12 cellular contexts compared by ENCODE assay signal in genomic region chrX:112867570-112867969, GRCh38. TPM values are rescaled to one million over a fixed set of nuclear protein-coding genes. Genes with fewer than 3 reads are reported as not detected.
DNase-seq lines count a peak whose midpoint lies in the region; ATAC-seq, FAIRE-seq and TF ChIP-seq lines count a peak whose summit lies in the region.
"Had no signal": no experiment of that assay in that cellular context is flagged by ENCODE, and none has a peak within 500 bp of the region (broad histone marks: within the 10 kb centered on the region; RNA-seq: fewer than 3 reads in every experiment).

No MANE protein-coding gene starts in this region.

- H3K4me3 ChIP-seq in SK-N-SH (ENCODE audit: low read depth in 2 of 2, low read length in 1 of 2): no peak overlapping the region
- no peak overlapping the region for H3K4me3 ChIP-seq in NT2/D1 (ENCODE audit: insufficient read length, low read depth)
- H3K4me3 ChIP-seq in small intestine (ENCODE audit: low read depth in 1 of 2, low read length in 2 of 2): no peak overlapping the region
- H3K4me3 ChIP-seq in thyroid gland (replicated peaks in 1 of 3): no peak overlapping the region
- H3K4me3 ChIP-seq in naive thymus-derived CD4-positive, alpha-beta T cell (ENCODE audit: low read length): no peak overlapping the region
- H3K4me3 ChIP-seq: ovary had no signal

- no peaks in the 10 kb centered on the region for H4K20me1 ChIP-seq in SK-N-SH (ENCODE audit: insufficient read depth)

- no peak for TF ChIP-seq EP300 in SK-N-SH (IDR thresholded peaks at IDR 0.05; ENCODE audit: borderline replicate concordance in 1 of 2, low read depth in 1 of 2, low read length in 1 of 2)

- no peak for TF ChIP-seq RAD21 in SK-N-SH (IDR thresholded peaks at IDR 0.05; ENCODE audit: low read length)

- DNase-seq in SK-N-SH (no peak), NT2/D1 (ENCODE audit: low read depth, low spot score) (peak; percentile 16), small intestine (peak; percentile 8), thyroid gland (no peak), NCI-H524 treated with DMSO at 0.1 percent for 48 hours (lab: John Stamatoyannopoulos, UW) (no peak)
- no peak for DNase-seq in naive thymus-derived CD4-positive, alpha-beta T cell
- DNase-seq: activated CD4-positive, alpha-beta T cell treated with anti-CD3 and anti-CD28 coated beads for 1 hour; AML-193; ovary had no signal

- no peaks in the 10 kb centered on the region for H3K4me1 Mint-ChIP-seq in naive thymus-derived CD4-positive, alpha-beta T cell

- no peak overlapping the region for H3K4me3 Mint-ChIP-seq in naive thymus-derived CD4-positive, alpha-beta T cell

- POLR2A ChIA-PET in SK-N-SH (lab: Yijun Ruan, JAX): no interaction called here
- POLR2A ChIA-PET in naive thymus-derived CD4-positive, alpha-beta T cell (lab: Charles Lee): no interaction called here

- H3K27ac ChIP-seq in SK-N-SH (ENCODE audit: low read depth in 2 of 2, low read length in 1 of 2) (no peak overlapping the region), small intestine (ENCODE audit: low read depth in 1 of 2, low read length in 1 of 2) (no peak overlapping the region), thyroid gland (no peak overlapping the region)
- no peak overlapping the region for H3K27ac ChIP-seq in naive thymus-derived CD4-positive, alpha-beta T cell (ENCODE audit: low read depth, low read length)
- H3K27ac ChIP-seq: ovary had no signal

- no peak overlapping the region for H3K4me2 ChIP-seq in SK-N-SH

- ATAC-seq in SK-N-SH treated with all-trans-retinoic acid at 6 μM for 48 hours: peak; percentile 58; the same call in 1 of the 3 replicates
- peak; percentile 74 for ATAC-seq in HG02870 (IDR thresholded peaks at IDR 0.05; ENCODE audit: unreplicated experiment)
- no peak for ATAC-seq in naive thymus-derived CD4-positive, alpha-beta T cell

- no peak overlapping the region for H2AFZ ChIP-seq in SK-N-SH (ENCODE audit: low read depth)

- TF ChIP-seq POLR2A in thyroid gland (IDR thresholded peaks at IDR 0.05): no peak

- no peaks in the 10 kb centered on the region for H3K27me3 Mint-ChIP-seq in naive thymus-derived CD4-positive, alpha-beta T cell

- no peaks in the 10 kb centered on the region for H3K36me3 Mint-ChIP-seq in naive thymus-derived CD4-positive, alpha-beta T cell

- CTCF ChIA-PET in SK-N-SH (lab: Yijun Ruan, JAX): interaction anchor here (1.0 to 1.5 kb wide), 2 partner anchors 22 to 26 kb away, joined by 3 read pairs; no protein-coding TSS in a partner anchor
- CTCF ChIA-PET in naive thymus-derived CD4-positive, alpha-beta T cell (lab: Charles Lee): interaction anchor here (0.5 kb wide), 1 partner anchor 32 kb away, joined by 3 read pairs; no protein-coding TSS in a partner anchor

- no peaks in the 10 kb centered on the region for H3K9me3 Mint-ChIP-seq in naive thymus-derived CD4-positive, alpha-beta T cell

- H3K4me1 ChIP-seq in SK-N-SH (ENCODE audit: control insufficient read depth in 1 of 2, insufficient read depth in 2 of 2, low read depth in 1 of 2, low read length in 1 of 2) (no peaks in the 10 kb centered on the region), NT2/D1 (ENCODE audit: insufficient read depth, insufficient read length) (no peaks in the 10 kb centered on the region), small intestine (ENCODE audit: control insufficient read depth in 2 of 2, insufficient read depth in 1 of 2, low read depth in 1 of 2, low read length in 1 of 2) (no peaks in the 10 kb centered on the region), thyroid gland (no peaks in the 10 kb centered on the region)
- no peaks in the 10 kb centered on the region for H3K4me1 ChIP-seq in naive thymus-derived CD4-positive, alpha-beta T cell (ENCODE audit: control insufficient read depth in 2 of 2, insufficient read depth in 2 of 2, low read length in 2 of 2)

- TF ChIP-seq CTCF in SK-N-SH (IDR thresholded peaks at IDR 0.05): no peak
- TF ChIP-seq CTCF in thyroid gland (IDR thresholded peaks at IDR 0.05): no peak

- H3K36me3 ChIP-seq in SK-N-SH (replicated peaks in 1 of 2; ENCODE audit: control insufficient read depth in 1 of 2, insufficient read depth in 2 of 2, low read length in 1 of 2) (no peaks in the 10 kb centered on the region), NT2/D1 (ENCODE audit: insufficient read depth, insufficient read length, low read length) (no peaks in the 10 kb centered on the region), small intestine (ENCODE audit: control insufficient read depth in 2 of 2, insufficient read depth in 2 of 2, low read length in 2 of 2) (no peaks in the 10 kb centered on the region), thyroid gland (no peaks in the 10 kb centered on the region)
- no peaks in the 10 kb centered on the region for H3K36me3 ChIP-seq in naive thymus-derived CD4-positive, alpha-beta T cell (ENCODE audit: control insufficient read depth in 2 of 3, insufficient read depth in 3 of 3, low read length in 3 of 3)
- H3K36me3 ChIP-seq: ovary had no signal

- no peaks in the 10 kb centered on the region for H3K9me3 ChIP-seq in SK-N-SH
- no peaks in the 10 kb centered on the region for H3K9me3 ChIP-seq in NT2/D1 (ENCODE audit: insufficient read depth, low read length)
- no peaks in the 10 kb centered on the region for H3K9me3 ChIP-seq in small intestine (ENCODE audit: control insufficient read depth, low read depth)
- no peaks in the 10 kb centered on the region for H3K9me3 ChIP-seq in thyroid gland
- no peaks in the 10 kb centered on the region for H3K9me3 ChIP-seq in naive thymus-derived CD4-positive, alpha-beta T cell (ENCODE audit: control insufficient read depth in 2 of 3, low read length in 3 of 3)
- H3K9me3 ChIP-seq: ovary had no signal

- H3K27me3 ChIP-seq in SK-N-SH (ENCODE audit: insufficient read depth) (no peaks in the 10 kb centered on the region), NT2/D1 (ENCODE audit: insufficient read depth, insufficient read length) (no peaks in the 10 kb centered on the region), small intestine (ENCODE audit: control insufficient read depth in 2 of 2, insufficient read depth in 2 of 2, low read length in 2 of 2) (no peaks in the 10 kb centered on the region), thyroid gland (no peaks in the 10 kb centered on the region)
- no peaks in the 10 kb centered on the region for H3K27me3 ChIP-seq in naive thymus-derived CD4-positive, alpha-beta T cell (ENCODE audit: control insufficient read depth in 2 of 2, insufficient read depth in 2 of 2, low read length in 2 of 2)
- H3K27me3 ChIP-seq: ovary had no signal

- no peaks in the 10 kb centered on the region for H3K79me2 ChIP-seq in SK-N-SH (ENCODE audit: insufficient read depth)

- H3K27ac Mint-ChIP-seq in naive thymus-derived CD4-positive, alpha-beta T cell: no peak overlapping the region

- FAIRE-seq in small intestine (lab: Jason Lieb, UNC): no peak
- FAIRE-seq: GM12892 had no signal

- intact Hi-C loops in thyroid gland (cut with DNase I): no loop called here
- intact Hi-C loops in naive thymus-derived CD4-positive, alpha-beta T cell (cut with micrococcal nuclease): no loop called here

- no peaks in the 10 kb centered on the region for H3F3A ChIP-seq in SK-N-SH (replicated peaks; ENCODE audit: insufficient read depth)

- WGBS in SK-N-SH (ENCODE audit: low lambda C conversion rate): 26% methylated on average over 2 of the region's 2 CpGs
- 54 to 75% (median 72%) methylated on average over 2 of the region's 2 CpGs for WGBS in small intestine, 3 donors
- whole genome bisulfite sequencing in thyroid gland, 2 donors: 77 to 83% methylated on average over 2 of the region's 2 CpGs

- H3K9me2 ChIP-seq in SK-N-SH: no peaks in the 10 kb centered on the region

- H3K9ac ChIP-seq in SK-N-SH: no peak overlapping the region
- no peak overlapping the region for H3K9ac ChIP-seq in NT2/D1 (ENCODE audit: insufficient read length, low read depth)

TF ChIP-seq in SK-N-SH treated with all-trans-retinoic acid at 6 μM for 48 hours, 23 proteins besides CTCF, POLR2A, EP300 and RAD21:
- TF ChIP-seq TOX (CRISPR knock-in tag; IDR thresholded peaks at IDR 0.05; ENCODE audit: borderline replicate concordance) (no peak), ZC3H10 (CRISPR knock-in tag; IDR thresholded peaks at IDR 0.05) (no peak), PPARA (CRISPR knock-in tag; IDR thresholded peaks at IDR 0.05; ENCODE audit: borderline replicate concordance) (no peak), SNAI2 (CRISPR knock-in tag; IDR thresholded peaks at IDR 0.05) (no peak), ZNF8 (CRISPR knock-in tag; IDR thresholded peaks at IDR 0.05) (no peak), OSR1 (CRISPR knock-in tag; IDR thresholded peaks at IDR 0.05) (no peak), ISL1 (CRISPR knock-in tag; IDR thresholded peaks at IDR 0.05) (no peak), BACH2 (CRISPR knock-in tag; IDR thresholded peaks at IDR 0.05; ENCODE audit: borderline replicate concordance) (no peak), TCF4 (CRISPR knock-in tag; IDR thresholded peaks at IDR 0.05; ENCODE audit: borderline replicate concordance) (no peak)
TF ChIP-seq in SK-N-SH treated with all-trans-retinoic acid at 6 μM for 48 hours: peak in this region for 0.

TF ChIP-seq in SK-N-SH, 30 proteins besides CTCF, POLR2A, EP300 and RAD21 (continues in another document):
- no peak for TF ChIP-seq IRF3 (IDR thresholded peaks at IDR 0.05; ENCODE audit: low read depth, low read length)
- TF ChIP-seq RFX5 (IDR thresholded peaks at IDR 0.05; ENCODE audit: low read length): no peak
- TF ChIP-seq MAX (IDR thresholded peaks at IDR 0.05; ENCODE audit: low read depth): no peak
- TF ChIP-seq RXRA (IDR thresholded peaks at IDR 0.05; ENCODE audit: borderline replicate concordance, low read depth): no peak
- no peak for TF ChIP-seq EZH2phosphoT487 (IDR thresholded peaks at IDR 0.05; ENCODE audit: borderline replicate concordance, low read depth)
- no peak for TF ChIP-seq TEAD4 (IDR thresholded peaks at IDR 0.05; ENCODE audit: borderline replicate concordance, insufficient read depth)

RNA-seq across cellular contexts. Expression of gene AMOT, which starts 26.9 kb away (rescaled TPM):
- 3.4 and 3.8 TPM in 2 replicates for polyA plus RNA-seq in SK-N-SH (2012; rRNA removed)
- 2.5 and 2.9 TPM in 2 replicates for polyA plus RNA-seq in SK-N-SH (2012; cell fraction: cytosol; rRNA removed)
- polyA plus RNA-seq in SK-N-SH (2012; cell fraction: nucleus; rRNA removed): 4.7 and 4.9 TPM in 2 replicates
- polyA plus RNA-seq in small intestine: 1 to 10 TPM; 2.4 to 5.4 (median 3.8) TPM
- total RNA-seq in thyroid gland: 10 to 100 TPM in 3 of 4 donors, 1 to 10 TPM in 1; 8.0 to 20.7 (median 14.1) TPM
- total RNA-seq in naive thymus-derived CD4-positive, alpha-beta T cell: 1 to 10 TPM; 1.1 to 4.1 (median 3.0) TPM
- polyA plus RNA-seq in naive thymus-derived CD4-positive, alpha-beta T cell: 1 to 10 TPM in 1 of 2 donors, under 1 TPM in 1; 0.44 to 4.4 TPM

Comparison
In these comparisons a context has a peak if more than half of its experiments do, and no peak if none do; other contexts are left out.
1. DNase-seq: peak in NT2/D1 (single experiment) and small intestine (single experiment); none in SK-N-SH (single experiment), thyroid gland (0 of 2), NCI-H524 treated with DMSO at 0.1 percent for 48 hours (single experiment) and naive thymus-derived CD4-positive, alpha-beta T cell (0 of 9).